In genomic region chr2:157439792-157440186, GRCh38 we compare ENCODE assay signal across 8 cellular contexts. TPM values are rescaled to one million over a fixed set of nuclear protein-coding genes. Genes with fewer than 3 reads are reported as not detected.
DNase-seq lines count a peak whose midpoint lies in the region; ATAC-seq and TF ChIP-seq lines count a peak whose summit lies in the region.

No MANE protein-coding gene starts in this region.

- H2BK12ac ChIP-seq in trophoblast cell (ENCODE audit: low read length): no peak overlapping the region

- no CpG with 5 or more reads among the region's 1 CpG for WGBS in trophoblast cell (ENCODE audit: extremely low coverage, insufficient coverage, insufficient read length)

- H4K8ac ChIP-seq in trophoblast cell (ENCODE audit: low read depth, low read length): no peak overlapping the region

- H3K4me3 ChIP-seq in mucosa of descending colon: peak overlapping the region; percentile 3
- H3K4me3 ChIP-seq in trophoblast cell (ENCODE audit: low read depth, low read length): no peak overlapping the region

- peak; percentile 33 for ATAC-seq in GM19043 (IDR thresholded peaks at IDR 0.05; ENCODE audit: low read depth, unreplicated experiment)
- peak; percentile 44 for ATAC-seq in HG02885 (IDR thresholded peaks at IDR 0.05; ENCODE audit: poor library complexity, unreplicated experiment)
- ATAC-seq in mucosa of descending colon: peak; percentile 79

- H3K9me3 ChIP-seq in mucosa of descending colon (no peaks in the 10 kb centered on the region), trophoblast cell (ENCODE audit: insufficient read depth, low read depth, low read length) (no peaks in the 10 kb centered on the region)

- H2AFZ ChIP-seq in trophoblast cell (ENCODE audit: insufficient read depth, low read length, poor library complexity): no peak overlapping the region

- H3K9ac ChIP-seq in trophoblast cell (ENCODE audit: low read length): no peak overlapping the region

- H4K12ac ChIP-seq in trophoblast cell (ENCODE audit: low read depth, low read length): no peak overlapping the region

- no peak overlapping the region for H4K91ac ChIP-seq in trophoblast cell (ENCODE audit: low read depth, low read length)

- H3K4ac ChIP-seq in trophoblast cell (ENCODE audit: low read depth, low read length): no peak overlapping the region

- H2BK5ac ChIP-seq in trophoblast cell (ENCODE audit: low read depth, low read length, poor library complexity): no peak overlapping the region

- intact Hi-C loops in mucosa of descending colon (cut with DNase I, micrococcal nuclease): no loop called here

- no peak overlapping the region for H3K27ac ChIP-seq in trophoblast cell (ENCODE audit: low read depth, low read length)

- peaks cover 15% of the 10 kb centered on the region for H3K4me1 ChIP-seq in mucosa of descending colon (ENCODE audit: low read depth)
- no peaks in the 10 kb centered on the region for H3K4me1 ChIP-seq in trophoblast cell (ENCODE audit: control insufficient read depth in 1 of 2, insufficient read depth in 2 of 2, low read length in 2 of 2)

- TF ChIP-seq CTCF in mucosa of descending colon (IDR thresholded peaks at IDR 0.05): no peak

- H3K27me3 ChIP-seq in trophoblast cell (ENCODE audit: insufficient read depth, low read length): no peaks in the 10 kb centered on the region

- DNase-seq in SKM-1 treated with dmso at 0.1 percent for 144 hours (lab: John Stamatoyannopoulos, UW; ENCODE audit: unreplicated experiment) (peak; percentile 59), mucosa of descending colon (peak in 1 of 3 donors; percentile 52), mucosa of gallbladder (ENCODE audit: low spot score) (no peak), NCI-H446 (lab: John Stamatoyannopoulos, UW) (no peak), trophoblast cell (no peak), HuH-7 (ENCODE audit: low spot score) (no peak)

- no peak overlapping the region for H3K18ac ChIP-seq in trophoblast cell (ENCODE audit: low read length)

- no peaks in the 10 kb centered on the region for H3K79me2 ChIP-seq in trophoblast cell (ENCODE audit: control insufficient read depth, insufficient read depth, low read length, poor library complexity)

- H3K14ac ChIP-seq in trophoblast cell (ENCODE audit: low read length): no peak overlapping the region

- no peak overlapping the region for H3K23ac ChIP-seq in trophoblast cell (ENCODE audit: low read length)

- H3K79me1 ChIP-seq in trophoblast cell (ENCODE audit: low read length): no peaks in the 10 kb centered on the region

- H2BK120ac ChIP-seq in trophoblast cell (ENCODE audit: insufficient read depth, low read length, poor library complexity): no peak overlapping the region

- H3K36me3 ChIP-seq in mucosa of descending colon (ENCODE audit: low read depth): no peaks in the 10 kb centered on the region
- no peaks in the 10 kb centered on the region for H3K36me3 ChIP-seq in trophoblast cell (ENCODE audit: control insufficient read depth in 1 of 2, insufficient read depth in 2 of 2, low read length in 2 of 2)

- no peak overlapping the region for H3K4me2 ChIP-seq in trophoblast cell (ENCODE audit: low read length)

- H2AK5ac ChIP-seq in trophoblast cell (ENCODE audit: low read length): no peak overlapping the region

RNA-seq across cellular contexts. Expression of gene CYTIP, which starts 4.1 kb away (rescaled TPM):
- total RNA-seq in mucosa of descending colon: 10 to 100 TPM in 1 of 3 donors, 1 to 10 TPM in 2; 4.7 to 11.5 (median 5.8) TPM
- total RNA-seq in mucosa of gallbladder: 10.7 TPM
- polyA plus RNA-seq in trophoblast cell (2013): 0.10 and 0.25 TPM in 2 replicates
